ENCODE assay signal across 8 cellular contexts in the genomic region with DNA sequence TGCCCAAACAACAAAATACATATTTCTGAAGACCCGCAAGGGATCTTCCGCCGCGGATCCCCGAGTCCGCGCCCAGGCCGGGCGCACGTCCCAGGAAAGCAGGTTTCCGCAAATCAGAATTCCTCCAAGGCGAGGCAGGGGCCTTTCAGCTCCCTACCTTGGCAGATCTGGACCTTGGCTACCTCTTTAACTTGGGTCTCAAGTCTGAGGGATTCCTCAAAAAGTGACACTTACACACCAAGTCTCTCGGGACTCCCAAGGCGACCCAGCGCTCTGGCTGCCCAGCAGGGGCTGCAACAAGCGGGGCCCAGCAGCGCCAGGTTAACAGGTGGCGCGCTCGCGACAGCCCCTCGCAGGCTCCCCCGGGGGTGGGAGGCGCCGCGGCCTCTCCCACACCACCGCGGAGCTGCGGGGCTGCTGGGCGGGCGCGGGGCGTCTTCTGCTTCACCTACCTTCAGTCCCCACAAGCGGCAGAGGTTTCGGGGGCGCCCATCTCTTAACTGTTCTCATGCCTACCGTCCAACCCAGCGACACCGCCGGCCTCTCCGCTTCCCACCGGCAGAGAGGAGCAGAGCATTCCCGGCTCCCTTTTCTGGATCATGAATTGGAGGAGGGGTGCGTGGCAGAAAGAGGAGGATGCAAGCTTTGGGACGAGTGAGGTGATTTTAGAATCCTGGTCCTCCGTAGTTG. TPM values are rescaled to one million over a fixed set of nuclear protein-coding genes. Genes with fewer than 3 reads are reported as not detected.
DNase-seq lines count a peak whose midpoint lies in the region; ATAC-seq, FAIRE-seq and TF ChIP-seq lines count a peak whose summit lies in the region.
"Had no signal": no experiment of that assay in that cellular context is flagged by ENCODE, and none has a peak within 500 bp of the region (broad histone marks: within the 10 kb centered on the region; RNA-seq: fewer than 3 reads in every experiment).

No MANE protein-coding gene starts in this region.

- POLR2A ChIA-PET in endothelial cell of umbilical vein (lab: Charles Lee) = no interaction called here

- H3K9me1 ChIP-seq in endothelial cell of umbilical vein (replicated peaks; ENCODE audit: control insufficient read depth, extremely low read depth, insufficient read depth, low read length) = no peaks in the 10 kb centered on the region

- peaks cover 48 to 72% of the 10 kb centered on the region in 2 donors for H3K27me3 Mint-ChIP-seq in natural killer cell treated with Interleukin-12 subunit alpha and Interleukin-12 subunit beta and Interleukin-15 and Interleukin-18, amount 100 ng/mL, for 72 hours

- intact Hi-C loops in endothelial cell of umbilical vein (cut with micrococcal nuclease) (loop anchor here (2.0 to 10.0 kb wide), 6 partner anchors 122 to 860 kb away; partner anchors contain the start of gene PRDM13), pancreas (cut with DNase I) (no loop called here)

- CTCF ChIA-PET in endothelial cell of umbilical vein (lab: Charles Lee) = interaction anchor here (0.7 to 3.8 kb wide), 14 partner anchors 8 to 596 kb away, joined by 3 to 17 read pairs (median 4); no protein-coding TSS in a partner anchor

- H3K27ac Mint-ChIP-seq in natural killer cell treated with Interleukin-12 subunit alpha and Interleukin-12 subunit beta and Interleukin-15 and Interleukin-18, amount 100 ng/mL, for 72 hours = no peak overlapping the region

- no TSS peak for BruUV-seq in endothelial cell of umbilical vein (replicated peaks; lab: Mats Ljungman, UMichigan)

- peak; percentile 32 to 51 (median 44) for ATAC-seq in pancreas
- ATAC-seq in natural killer cell treated with Interleukin-12 subunit alpha and Interleukin-12 subunit beta and Interleukin-15 and Interleukin-18, amount 100 ng/mL, for 72 hours = no peak

- H3K79me2 ChIP-seq in endothelial cell of umbilical vein (ENCODE audit: control insufficient read depth, insufficient read depth, low read length) = no peaks in the 10 kb centered on the region

- TF ChIP-seq POLR2A in endothelial cell of umbilical vein (IDR thresholded peaks at IDR 0.05; ENCODE audit: low read depth, low read length) = no peak

- no peak overlapping the region for H3K4me3 Mint-ChIP-seq in natural killer cell treated with Interleukin-12 subunit alpha and Interleukin-12 subunit beta and Interleukin-15 and Interleukin-18, amount 100 ng/mL, for 72 hours

- DNase-seq in EH (ENCODE audit: low read depth) (peak; percentile 36), HK-2 (ENCODE audit: unreplicated experiment) (peak; percentile 66), endothelial cell of umbilical vein (ENCODE audit: low read depth, low spot score) (peak; percentile 22), pancreas (peak in 4 of 6 donors; percentile 17 to 76 (median 59)), AG08396 (ENCODE audit: low spot score) (no peak), NCI-H226 (no peak)
- no peak for DNase-seq in natural killer cell treated with Interleukin-12 subunit alpha and Interleukin-12 subunit beta and Interleukin-15 and Interleukin-18, amount 100 ng/mL, for 72 hours (ENCODE audit: low spot score)
- DNase-seq: esophagus squamous epithelium had no signal

- H2AFZ ChIP-seq in endothelial cell of umbilical vein (ENCODE audit: low read depth, low read length) = peak overlapping the region; percentile 48

- H3K4me2 ChIP-seq in endothelial cell of umbilical vein (ENCODE audit: insufficient read depth, low read length) = peak overlapping the region; percentile 72

- dilution Hi-C loops in endothelial cell of umbilical vein (cut with MboI; ENCODE audit: extremely low pct_ligation_motif_present, low sequenced_read_pairs) = loop anchor here (25.0 kb wide), 1 partner anchor 352 kb away; no protein-coding TSS in a partner anchor

- H4K20me1 ChIP-seq in endothelial cell of umbilical vein (replicated peaks; ENCODE audit: control insufficient read depth, extremely low read depth, insufficient read depth, low read length) = no peaks in the 10 kb centered on the region

- peaks cover 5 to 19% of the 10 kb centered on the region in 2 donors for H3K4me1 Mint-ChIP-seq in natural killer cell treated with Interleukin-12 subunit alpha and Interleukin-12 subunit beta and Interleukin-15 and Interleukin-18, amount 100 ng/mL, for 72 hours (ENCODE audit: low read depth in 2 of 2)

- TF ChIP-seq CTCF in endothelial cell of umbilical vein (IDR thresholded peaks at IDR 0.05; ENCODE audit: extremely low read depth in 1 of 2, insufficient read depth in 1 of 2, low read depth in 1 of 2, low read length in 2 of 2) (no peak), pancreas (IDR thresholded peaks at IDR 0.05) (no peak)

- H3K4me3 ChIP-seq in endothelial cell of umbilical vein (replicated peaks in 1 of 3; ENCODE audit: insufficient read depth in 1 of 3, low read depth in 1 of 3, low read length in 3 of 3) (peak overlapping the region in 2 of 3 experiments; percentile 44 to 51), pancreas (peak overlapping the region; percentile 5 to 53 (median 35))

- H3K27me3 ChIP-seq in endothelial cell of umbilical vein (ENCODE audit: control insufficient read depth in 2 of 2, insufficient read depth in 2 of 2, low read length in 2 of 2) (peaks cover 78 to 100% of the 10 kb centered on the region in 2 experiments), pancreas (peaks cover 0 to 46% (median 13%) of the 10 kb centered on the region in 4 donors)

- peaks cover 4% of the 10 kb centered on the region for H3K9me3 Mint-ChIP-seq in natural killer cell treated with Interleukin-12 subunit alpha and Interleukin-12 subunit beta and Interleukin-15 and Interleukin-18, amount 100 ng/mL, for 72 hours

- no peaks in the 10 kb centered on the region for H3K9me3 ChIP-seq in endothelial cell of umbilical vein (replicated peaks; ENCODE audit: control insufficient read depth, insufficient read depth, low read length)
- H3K9me3 ChIP-seq in pancreas = no peaks in the 10 kb centered on the region
- H3K9me3 ChIP-seq: esophagus squamous epithelium had no signal

- 4 to 5% methylated on average over 43 to 46 of the region's 46 CpGs for WGBS in pancreas, 2 donors

- FAIRE-seq in endothelial cell of umbilical vein (lab: Jason Lieb, UNC) (no peak), pancreas (lab: Jason Lieb, UNC) (no peak)

- H3K4me1 ChIP-seq in endothelial cell of umbilical vein (ENCODE audit: control insufficient read depth, extremely low read depth, insufficient read depth, low read length) (peaks cover 21% of the 10 kb centered on the region), pancreas (no peaks in the 10 kb centered on the region)

- no peaks in the 10 kb centered on the region for H3K36me3 ChIP-seq in endothelial cell of umbilical vein (ENCODE audit: control insufficient read depth in 2 of 2, extremely low read depth in 1 of 2, insufficient read depth in 2 of 2, low read length in 2 of 2)
- no peaks in the 10 kb centered on the region for H3K36me3 ChIP-seq in pancreas
- H3K36me3 ChIP-seq: esophagus squamous epithelium had no signal

- H3K9ac ChIP-seq in endothelial cell of umbilical vein (replicated peaks; ENCODE audit: extremely low read depth, insufficient read depth, low read length) = no peak overlapping the region

- peaks cover 23% of the 10 kb centered on the region for H3K36me3 Mint-ChIP-seq in natural killer cell treated with Interleukin-12 subunit alpha and Interleukin-12 subunit beta and Interleukin-15 and Interleukin-18, amount 100 ng/mL, for 72 hours

- H3K27ac ChIP-seq in endothelial cell of umbilical vein (ENCODE audit: insufficient read depth, low read depth, low read length) = no peak overlapping the region
- peak overlapping the region; percentile 57 to 94 (median 80) for H3K27ac ChIP-seq in pancreas
- H3K27ac ChIP-seq: esophagus squamous epithelium had no signal

TF ChIP-seq in endothelial cell of umbilical vein, 7 proteins besides CTCF, POLR2A, EP300 and RAD21:
- TF ChIP-seq MAX (IDR thresholded peaks at IDR 0.05; ENCODE audit: insufficient read depth, insufficient read length) (no peak), EZH2 (IDR thresholded peaks at IDR 0.05; ENCODE audit: borderline replicate concordance, low read depth, low read length, severe bottlenecking) (peak; percentile 65)

RNA-seq across cellular contexts. Expression of gene SIM1, which starts 0.4 kb away (rescaled TPM):
- 0.29 and 0.39 TPM in 2 replicates for total RNA-seq in endothelial cell of umbilical vein
- polyA plus RNA-seq in endothelial cell of umbilical vein = 0.11 and 0.14 TPM in 2 replicates
- polyA plus RNA-seq in endothelial cell of umbilical vein (2011; cell fraction: cytosol; rRNA removed) = 0.14 and 0.21 TPM in 2 replicates
- 0.34 and 0.41 TPM in 2 replicates for polyA plus RNA-seq in endothelial cell of umbilical vein (2011; cell fraction: nucleus; rRNA removed)
- polyA plus RNA-seq in endothelial cell of umbilical vein (2012) = 0.37 and 0.55 TPM in 2 replicates
- polyA minus RNA-seq in endothelial cell of umbilical vein = 0.53 and 0.63 TPM in 2 replicates
- polyA minus RNA-seq in endothelial cell of umbilical vein (2011; cell fraction: cytosol; rRNA and poly(A)+ RNA removed) = not detected
- 0.87 and 1.6 TPM in 2 replicates for polyA minus RNA-seq in endothelial cell of umbilical vein (2011; cell fraction: nucleus; rRNA and poly(A)+ RNA removed)
- 1 to 10 TPM; 3.1 to 6.0 (median 4.1) TPM for total RNA-seq in pancreas
- 1 to 10 TPM; 1.5 to 4.5 TPM for polyA plus RNA-seq in pancreas
- total RNA-seq in natural killer cell treated with Interleukin-12 subunit alpha and Interleukin-12 subunit beta and Interleukin-15 and Interleukin-18, amount 100 ng/mL, for 72 hours = not detected

Comparison
In these comparisons a context has a peak if more than half of its experiments do, and no peak if none do; other contexts are left out.
1. DNase-seq: peak in EH (single experiment), HK-2 (single experiment), endothelial cell of umbilical vein (single experiment) and pancreas (4 of 6); none in natural killer cell treated with Interleukin-12 subunit alpha and Interleukin-12 subunit beta and Interleukin-15 and Interleukin-18, amount 100 ng/mL, for 72 hours (single experiment), AG08396 (single experiment) and NCI-H226 (single experiment).
2. ATAC-seq: peak in pancreas (4 of 4); none in natural killer cell treated with Interleukin-12 subunit alpha and Interleukin-12 subunit beta and Interleukin-15 and Interleukin-18, amount 100 ng/mL, for 72 hours (0 of 2).